10 cellular contexts compared by ENCODE assay signal in genomic region chr2:162732946-162733698, GRCh38.
DNase-seq lines count a peak whose midpoint lies in the region; ATAC-seq and TF ChIP-seq lines count a peak whose summit lies in the region.
"Had no signal": no experiment of that assay in that cellular context is flagged by ENCODE, and none has a peak within 500 bp of the region (broad histone marks: within the 10 kb centered on the region; RNA-seq: fewer than 3 reads in every experiment).

No MANE protein-coding gene starts in this region.

- TF ChIP-seq POLR2A in esophagus squamous epithelium (IDR thresholded peaks at IDR 0.05): no peak

- no peaks in the 10 kb centered on the region for H3K9me3 ChIP-seq in esophagus squamous epithelium
- H3K9me3 ChIP-seq in right atrium auricular region: no peaks in the 10 kb centered on the region
- H3K9me3 ChIP-seq: suprapubic skin had no signal

- no peaks in the 10 kb centered on the region for H3K36me3 ChIP-seq in esophagus squamous epithelium
- H3K36me3 ChIP-seq in right atrium auricular region: no peaks in the 10 kb centered on the region
- H3K36me3 ChIP-seq: suprapubic skin had no signal

- no peak overlapping the region for H3K4me3 ChIP-seq in esophagus squamous epithelium
- no peak overlapping the region for H3K4me3 ChIP-seq in right atrium auricular region
- H3K4me3 ChIP-seq: suprapubic skin had no signal

- intact Hi-C loops in Calu3 (cut with micrococcal nuclease; ENCODE audit: unreplicated experiment) (no loop called here), esophagus squamous epithelium (cut with DNase I) (no loop called here)

- DNase-seq in Calu3 (peak; percentile 67), NCI-H345 treated with DMSO at 0.1 percent for 48 hours (lab: John Stamatoyannopoulos, UW; ENCODE audit: unreplicated experiment) (peak; percentile 87), esophagus squamous epithelium (lab: John Stamatoyannopoulos, UW) (no peak), T-helper 2 cell (no peak), iPS-NIHi11 (ENCODE audit: low spot score) (no peak), right atrium auricular region (ENCODE audit: low spot score) (no peak)

- no peaks in the 10 kb centered on the region for H3K27me3 Mint-ChIP-seq in Calu3 (ENCODE audit: unreplicated experiment)
- H3K27me3 Mint-ChIP-seq: memory B cell had no signal

- peak overlapping the region; percentile 57 for H3K4me3 Mint-ChIP-seq in Calu3 (ENCODE audit: low read depth, unreplicated experiment)
- H3K4me3 Mint-ChIP-seq: memory B cell had no signal

- ATAC-seq in HG02610 (IDR thresholded peaks at IDR 0.05; ENCODE audit: unreplicated experiment) (peak; percentile 35), GM19467 (IDR thresholded peaks at IDR 0.05; ENCODE audit: unreplicated experiment) (no peak)

- TF ChIP-seq CTCF in Calu3 (IDR thresholded peaks at IDR 0.05; ENCODE audit: unreplicated experiment): no peak
- no peak for TF ChIP-seq CTCF in esophagus squamous epithelium (IDR thresholded peaks at IDR 0.05)
- TF ChIP-seq CTCF in right atrium auricular region (IDR thresholded peaks at IDR 0.05): no peak

- H3K27ac Mint-ChIP-seq in Calu3 (ENCODE audit: unreplicated experiment): peak overlapping the region; percentile 87
- H3K27ac Mint-ChIP-seq: memory B cell had no signal

- peak overlapping the region; percentile 40 to 65 (median 50) for H3K27ac ChIP-seq in esophagus squamous epithelium
- H3K27ac ChIP-seq in right atrium auricular region: no peak overlapping the region
- H3K27ac ChIP-seq: suprapubic skin had no signal

- H3K27me3 ChIP-seq in esophagus squamous epithelium (no peaks in the 10 kb centered on the region), right atrium auricular region (no peaks in the 10 kb centered on the region)
- H3K27me3 ChIP-seq: suprapubic skin had no signal

- CTCF ChIA-PET in Calu3 (lab: Charles Lee): interaction anchor here (0.6 kb wide), 1 partner anchor 53 kb away, joined by 4 read pairs; no protein-coding TSS in a partner anchor

- H3K36me3 Mint-ChIP-seq in Calu3 (ENCODE audit: insufficient read depth, unreplicated experiment): peaks cover 5% of the 10 kb centered on the region
- H3K36me3 Mint-ChIP-seq: memory B cell had no signal

- H3K4me1 ChIP-seq in esophagus squamous epithelium (peaks cover 0 to 45% (median 4%) of the 10 kb centered on the region in 3 donors), right atrium auricular region (no peaks in the 10 kb centered on the region)

- H3K9me3 Mint-ChIP-seq in Calu3 (ENCODE audit: low read depth, unreplicated experiment): peaks cover 2% of the 10 kb centered on the region

- 12 to 14% methylated on average over 5 of the region's 5 CpGs for WGBS in esophagus squamous epithelium, 2 donors

- H3K4me1 Mint-ChIP-seq in Calu3 (ENCODE audit: low read depth, unreplicated experiment): peaks cover 28% of the 10 kb centered on the region
- H3K4me1 Mint-ChIP-seq: memory B cell had no signal

- no TSS peak for BruUV-seq in Calu3 (replicated peaks; lab: Mats Ljungman, UMichigan)

Comparison
In these comparisons a context has a peak if more than half of its experiments do, and no peak if none do; other contexts are left out.
1. DNase-seq: peak in Calu3 (single experiment) and NCI-H345 treated with DMSO at 0.1 percent for 48 hours (single experiment); none in esophagus squamous epithelium (single experiment), T-helper 2 cell (0 of 5), iPS-NIHi11 (single experiment) and right atrium auricular region (single experiment).
2. H3K27ac ChIP-seq: peak in esophagus squamous epithelium (4 of 4); none in right atrium auricular region (0 of 2).